In the genomic region with DNA sequence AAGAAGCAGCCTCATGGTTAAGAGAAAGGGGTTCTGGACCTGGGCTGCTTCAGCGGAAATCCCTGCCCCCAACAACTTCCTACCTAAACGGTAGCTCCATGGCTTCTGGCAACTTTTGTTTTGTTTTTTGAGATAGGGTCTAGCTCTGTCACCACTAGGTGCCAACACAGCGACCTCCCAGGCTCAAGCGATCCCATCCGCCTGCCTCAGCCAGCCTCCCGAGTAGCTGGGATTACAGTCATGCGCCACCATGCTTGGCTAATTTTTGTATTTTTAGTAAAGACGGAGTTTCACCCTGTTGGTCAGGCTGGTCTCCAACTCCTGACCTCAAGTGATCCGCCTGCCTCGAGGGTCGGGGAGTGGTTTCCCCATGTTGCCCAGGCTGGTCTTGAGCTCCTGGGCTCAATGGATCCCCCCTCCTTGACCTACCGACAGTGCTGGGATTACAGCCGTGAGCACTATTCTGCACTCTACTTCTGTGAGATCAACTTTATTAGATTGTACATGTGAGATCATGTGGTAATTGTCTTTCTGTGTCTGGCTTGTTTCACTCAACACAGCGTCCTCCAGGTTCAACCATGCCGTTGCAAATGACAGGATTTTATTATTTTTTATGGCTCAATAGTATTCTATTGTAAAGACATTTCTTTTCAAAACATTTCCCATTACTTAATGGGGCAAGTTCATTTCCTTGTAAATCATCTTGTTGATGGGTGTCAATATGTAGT, we compare ENCODE assay signal across 8 cellular contexts. TPM values are rescaled to one million over a fixed set of nuclear protein-coding genes. Genes with fewer than 3 reads are reported as not detected.
DNase-seq lines count a peak whose midpoint lies in the region; ATAC-seq and TF ChIP-seq lines count a peak whose summit lies in the region.

No MANE protein-coding gene starts in this region.

- H3K27ac Mint-ChIP-seq in activated CD4-positive, alpha-beta T cell treated with anti-CD3 and anti-CD28 coated beads, Interleukin-2, amount 10 ng/mL, durations not matched to agents 24 days and 14 days = peak overlapping the region; percentile 99
- H3K27ac Mint-ChIP-seq in natural killer cell treated with Interleukin-12 subunit alpha and Interleukin-12 subunit beta and Interleukin-15 and Interleukin-18, amount 100 ng/mL, for 72 hours = peak overlapping the region; percentile 94 to 99

- peak overlapping the region; percentile 100 for H3K4me3 Mint-ChIP-seq in activated CD4-positive, alpha-beta T cell treated with anti-CD3 and anti-CD28 coated beads, Interleukin-2, amount 10 ng/mL, durations not matched to agents 24 days and 14 days
- peak overlapping the region; percentile 99 for H3K4me3 Mint-ChIP-seq in natural killer cell treated with Interleukin-12 subunit alpha and Interleukin-12 subunit beta and Interleukin-15 and Interleukin-18, amount 100 ng/mL, for 72 hours

- TF ChIP-seq CTCF in Panc1 (IDR thresholded peaks at IDR 0.05) (no peak), dorsolateral prefrontal cortex (IDR thresholded peaks at IDR 0.05 in 54 of 56, conservative IDR thresholded peaks at IDR 0.05 in 2 of 56; ENCODE audit: low read depth in 1 of 56, partially characterized antibody in 56 of 56) (peak in 2 of 56 donors; percentile 10 to 15)

- CTCF ChIA-PET in Panc1 (lab: Charles Lee) = no interaction called here

- H3K36me3 Mint-ChIP-seq in activated CD4-positive, alpha-beta T cell treated with anti-CD3 and anti-CD28 coated beads, Interleukin-2, amount 10 ng/mL, durations not matched to agents 24 days and 14 days (ENCODE audit: low read depth) = peaks cover 12% of the 10 kb centered on the region
- peaks cover 5% of the 10 kb centered on the region for H3K36me3 Mint-ChIP-seq in natural killer cell treated with Interleukin-12 subunit alpha and Interleukin-12 subunit beta and Interleukin-15 and Interleukin-18, amount 100 ng/mL, for 72 hours

- H3K4me1 ChIP-seq in Panc1 (ENCODE audit: control insufficient read depth, insufficient read depth, low read length) = no peaks in the 10 kb centered on the region; the same call in 1 of the 2 replicates

- no TSS peak for BruUV-seq in Panc1 (replicated peaks; lab: Mats Ljungman, UMichigan)

- no peaks in the 10 kb centered on the region for H3K9me3 Mint-ChIP-seq in activated CD4-positive, alpha-beta T cell treated with anti-CD3 and anti-CD28 coated beads, Interleukin-2, amount 10 ng/mL, durations not matched to agents 24 days and 14 days
- no peaks in the 10 kb centered on the region for H3K9me3 Mint-ChIP-seq in natural killer cell treated with Interleukin-12 subunit alpha and Interleukin-12 subunit beta and Interleukin-15 and Interleukin-18, amount 100 ng/mL, for 72 hours

- H3K4me3 ChIP-seq in Panc1 (ENCODE audit: low read depth in 2 of 2, low read length in 2 of 2) = peak overlapping the region; percentile 61 to 81
- H3K4me3 ChIP-seq in dorsolateral prefrontal cortex = peak overlapping the region in 58 of 59 donors; percentile 68 to 99 (median 90)

- no peaks in the 10 kb centered on the region for H3K27me3 Mint-ChIP-seq in activated CD4-positive, alpha-beta T cell treated with anti-CD3 and anti-CD28 coated beads, Interleukin-2, amount 10 ng/mL, durations not matched to agents 24 days and 14 days
- H3K27me3 Mint-ChIP-seq in natural killer cell treated with Interleukin-12 subunit alpha and Interleukin-12 subunit beta and Interleukin-15 and Interleukin-18, amount 100 ng/mL, for 72 hours = peaks cover 0 to 4% of the 10 kb centered on the region in 2 donors

- peak; percentile 65 for ATAC-seq in Panc1
- no peak for ATAC-seq in natural killer cell treated with Interleukin-12 subunit alpha and Interleukin-12 subunit beta and Interleukin-15 and Interleukin-18, amount 100 ng/mL, for 72 hours

- no peaks in the 10 kb centered on the region for H3K36me3 ChIP-seq in Panc1 (ENCODE audit: control insufficient read depth, insufficient read depth, low read length)

- POLR2A ChIA-PET in Panc1 (lab: Charles Lee) = no interaction called here

- peaks cover 28% of the 10 kb centered on the region for H3K4me1 Mint-ChIP-seq in activated CD4-positive, alpha-beta T cell treated with anti-CD3 and anti-CD28 coated beads, Interleukin-2, amount 10 ng/mL, durations not matched to agents 24 days and 14 days
- peaks cover 28 to 32% of the 10 kb centered on the region in 2 donors for H3K4me1 Mint-ChIP-seq in natural killer cell treated with Interleukin-12 subunit alpha and Interleukin-12 subunit beta and Interleukin-15 and Interleukin-18, amount 100 ng/mL, for 72 hours (ENCODE audit: low read depth in 2 of 2)

- no peaks in the 10 kb centered on the region for H3K27me3 ChIP-seq in Panc1 (ENCODE audit: control insufficient read depth, insufficient read depth, low read length)
- no peaks in the 10 kb centered on the region for H3K27me3 ChIP-seq in dorsolateral prefrontal cortex

- H3K27ac ChIP-seq in Panc1 (ENCODE audit: low read length) = peak overlapping the region; percentile 90
- no peak overlapping the region for H3K27ac ChIP-seq in dorsolateral prefrontal cortex

- DNase-seq in activated CD4-positive, alpha-beta T cell treated with anti-CD3 and anti-CD28 coated beads, Interleukin-2, amount 10 ng/mL, durations not matched to agents 24 days and 14 days = peak; percentile 68
- DNase-seq in activated CD4-positive, alpha-beta T cell treated with anti-CD3 and anti-CD28 coated beads, Interleukin-2, amount 50 U/mL, for 1 hour = no peak
- DNase-seq in Panc1 (ENCODE audit: low read depth, low spot score) (no peak), dorsolateral prefrontal cortex (peak in 1 of 10 donors; percentile 4), AG20443 (ENCODE audit: low spot score) (no peak), NK-92 (lab: John Stamatoyannopoulos, UW; ENCODE audit: unreplicated experiment) (no peak), islet precursor cell (no peak)
- DNase-seq in natural killer cell treated with Interleukin-12 subunit alpha and Interleukin-12 subunit beta and Interleukin-15 and Interleukin-18, amount 100 ng/mL, for 72 hours (ENCODE audit: low spot score) = no peak

- intact Hi-C loops in activated CD4-positive, alpha-beta T cell treated with anti-CD3 and anti-CD28 coated beads, Interleukin-2, amount 10 ng/mL, durations not matched to agents 24 days and 14 days (cut with micrococcal nuclease) = no loop called here
- intact Hi-C loops in Panc1 (cut with micrococcal nuclease; ENCODE audit: unreplicated experiment) = no loop called here
- intact Hi-C loops in dorsolateral prefrontal cortex (cut with DNase I) = no loop called here

- H3K9me3 ChIP-seq in Panc1 (ENCODE audit: control insufficient read depth, insufficient read depth, low read depth, low read length) = no peaks in the 10 kb centered on the region

- in situ Hi-C loops in Panc1 (cut with HindIII; ENCODE audit: low pct_unique_long_range_greater_than_20kb, low sequenced_read_pairs) = no loop called here

RNA-seq across cellular contexts. Expression of gene OBI1, which starts 1.3 kb away (rescaled TPM):
- 21.4 and 22.6 TPM in 2 replicates for total RNA-seq in activated CD4-positive, alpha-beta T cell treated with anti-CD3 and anti-CD28 coated beads, Interleukin-2, amount 10 ng/mL, durations not matched to agents 24 days and 14 days
- total RNA-seq in Panc1 (2021; ENCODE audit: unreplicated experiment) (9.1 TPM), dorsolateral prefrontal cortex (10 to 100 TPM in 113 of 120 experiments, 1 to 10 TPM in 7; 6.2 to 20.5 (median 14.8) TPM)
- polyA plus RNA-seq in Panc1 (2012; ENCODE audit: insufficient read length) = 3.5 TPM
- total RNA-seq in natural killer cell treated with Interleukin-12 subunit alpha and Interleukin-12 subunit beta and Interleukin-15 and Interleukin-18, amount 100 ng/mL, for 72 hours = 10 to 100 TPM; 16.9 to 19.6 TPM

RNA-seq across cellular contexts. Expression of gene POU4F1, which starts 56.9 kb away (rescaled TPM):
- 0.12 and 0.14 TPM in 2 replicates for total RNA-seq in activated CD4-positive, alpha-beta T cell treated with anti-CD3 and anti-CD28 coated beads, Interleukin-2, amount 10 ng/mL, durations not matched to agents 24 days and 14 days
- not detected for total RNA-seq in Panc1 (2021; ENCODE audit: unreplicated experiment)
- polyA plus RNA-seq in Panc1 (2012; ENCODE audit: insufficient read length) = not detected
- total RNA-seq in dorsolateral prefrontal cortex = under 1 TPM in 47 of 120 experiments, not detected in 73; 0.09 to 0.34 (median 0.15) TPM
- 1 to 10 TPM; 1.1 to 1.4 TPM for total RNA-seq in natural killer cell treated with Interleukin-12 subunit alpha and Interleukin-12 subunit beta and Interleukin-15 and Interleukin-18, amount 100 ng/mL, for 72 hours
